Comparison of ENCODE assay signal across 26 cellular contexts in the genomic region with DNA sequence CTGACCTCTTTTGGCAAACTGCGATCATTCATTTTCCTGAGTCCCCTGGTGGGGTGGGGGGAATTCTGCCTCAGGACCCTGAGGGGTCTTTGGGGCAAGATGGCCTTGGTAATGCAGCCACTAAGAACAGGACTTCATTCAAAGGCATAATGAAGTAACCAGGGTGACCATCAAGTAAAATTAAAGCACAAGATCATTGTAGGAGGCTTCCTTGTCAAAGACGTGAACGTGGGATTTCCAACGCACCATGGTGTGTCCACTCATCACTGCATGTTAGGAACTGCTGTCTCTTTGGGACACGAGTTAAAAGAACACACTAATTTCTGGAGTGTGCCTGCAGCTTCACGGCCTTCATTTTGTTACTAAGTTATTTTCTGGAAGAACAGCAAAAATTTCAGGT.
"Had no signal": no experiment of that assay in that cellular context is flagged by ENCODE, and none has a peak within 500 bp of the region (broad histone marks: within the 10 kb centered on the region; RNA-seq: fewer than 3 reads in every experiment).

No MANE protein-coding gene starts in this region.

- DNase-seq: activated CD4-positive, alpha-beta T cell treated with anti-CD3 and anti-CD28 coated beads, Interleukin-2, amount 10 ng/mL, durations not matched to agents 7 days and 5 days; activated CD4-positive, CD25-positive, alpha-beta regulatory T cell treated with anti-CD3 and anti-CD28 coated beads, Interleukin-2, amount 50 U/mL, for 72 hours; activated CD8-positive, alpha-beta memory T cell treated with anti-CD3 and anti-CD28 coated beads for 24 hours; activated CD8-positive, alpha-beta memory T cell treated with anti-CD3 and anti-CD28 coated beads, Interleukin-2, amount 50 U/mL, for 4 hours; activated naive CD4-positive, alpha-beta T cell treated with anti-CD3 and anti-CD28 coated beads for 36 hours; activated naive CD8-positive, alpha-beta T cell treated with anti-CD3 and anti-CD28 coated beads, Interleukin-2, amount 50 U/mL, for 24 hours; activated T-cell treated with anti-CD3 and anti-CD28 coated beads, Interleukin-2, amount 50 U/mL, for 24 hours; caudate nucleus; effector CD4-positive, alpha-beta T cell; gastrocnemius medialis; head of caudate nucleus; mesenchymal stem cell; mucosa of descending colon; naive thymus-derived CD4-positive, alpha-beta T cell; posterior cingulate gyrus; stimulated activated CD4-positive, alpha-beta T cell treated with anti-CD3 and anti-CD28 coated beads, Interleukin-2, amount 100 ng/mL, for 48 hours; stimulated activated CD8-positive, alpha-beta memory T cell treated with anti-CD3 and anti-CD28 coated beads, Interleukin-4, amount 100 ng/mL, for 48 hours; stimulated activated naive B cell treated with anti-CD40 and anti-IgM and Interleukin-4, amounts not matched to agents 10 μg/mL and 1 μg/mL and 100 μg/mL, for 72 hours; T-helper 1 cell; testis; WERI-Rb-1 had no signal

- H3K36me3 ChIP-seq: neural progenitor cell had no signal

- H3K27ac ChIP-seq: gastrocnemius medialis, neural progenitor cell, testis, WERI-Rb-1 had no signal

- ATAC-seq: activated naive CD8-positive, alpha-beta T cell treated with anti-CD3 and anti-CD28 coated beads, Interleukin-2, amount 50 U/mL, for 24 hours; activated T-helper 17 cell treated with anti-CD3 and anti-CD28 coated beads, Interleukin-2, amount 50 U/mL, for 72 hours; gastrocnemius medialis; mucosa of descending colon; naive thymus-derived CD4-positive, alpha-beta T cell; SK-N-SH treated with all-trans-retinoic acid at 6 μM for 48 hours; stimulated activated naive B cell treated with anti-CD40 and anti-IgM and Interleukin-4, amounts not matched to agents 10 μg/mL and 1 μg/mL and 100 μg/mL, for 72 hours had no signal

- H3K4me1 ChIP-seq: gastrocnemius medialis, neural progenitor cell had no signal

- H3K9ac ChIP-seq: neural progenitor cell had no signal

- H3K27me3 ChIP-seq: gastrocnemius medialis, neural progenitor cell, testis had no signal

- FAIRE-seq: islet of Langerhans, TTC549 had no signal

- H3K4me3 ChIP-seq: gastrocnemius medialis, mucosa of descending colon, neural progenitor cell, testis had no signal

- H2AFZ ChIP-seq: neural progenitor cell had no signal

- H3K9me3 ChIP-seq: gastrocnemius medialis, mucosa of descending colon, testis had no signal

- H3K4me2 ChIP-seq: neural progenitor cell had no signal
